ENCODE assay signal across 1 cellular context in the genomic region with DNA sequence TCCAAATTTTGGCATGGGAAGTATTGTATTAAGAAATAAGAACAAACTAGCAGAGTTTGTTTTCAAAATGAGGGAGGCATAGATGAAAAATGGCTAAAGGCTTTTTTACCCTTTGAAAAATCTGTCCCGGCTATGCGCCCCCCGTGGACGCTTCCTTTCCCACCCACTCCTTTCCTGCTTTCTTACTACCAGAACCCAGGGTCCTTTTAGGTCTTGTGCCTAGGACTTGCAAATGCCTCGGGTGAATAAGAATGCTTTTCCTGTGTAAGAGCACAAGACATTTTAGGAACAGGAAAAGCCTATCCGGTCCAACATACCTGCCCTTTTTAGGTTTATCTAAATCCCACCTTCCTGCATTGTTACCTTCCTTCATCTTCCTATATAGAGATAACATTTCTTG.
TF ChIP-seq lines count a peak whose summit lies in the region.

No MANE protein-coding gene starts in this region.

TF ChIP-seq in K562, 482 proteins besides CTCF, POLR2A, EP300 and RAD21 (continued from another document):
- TF ChIP-seq, protein P1, sequence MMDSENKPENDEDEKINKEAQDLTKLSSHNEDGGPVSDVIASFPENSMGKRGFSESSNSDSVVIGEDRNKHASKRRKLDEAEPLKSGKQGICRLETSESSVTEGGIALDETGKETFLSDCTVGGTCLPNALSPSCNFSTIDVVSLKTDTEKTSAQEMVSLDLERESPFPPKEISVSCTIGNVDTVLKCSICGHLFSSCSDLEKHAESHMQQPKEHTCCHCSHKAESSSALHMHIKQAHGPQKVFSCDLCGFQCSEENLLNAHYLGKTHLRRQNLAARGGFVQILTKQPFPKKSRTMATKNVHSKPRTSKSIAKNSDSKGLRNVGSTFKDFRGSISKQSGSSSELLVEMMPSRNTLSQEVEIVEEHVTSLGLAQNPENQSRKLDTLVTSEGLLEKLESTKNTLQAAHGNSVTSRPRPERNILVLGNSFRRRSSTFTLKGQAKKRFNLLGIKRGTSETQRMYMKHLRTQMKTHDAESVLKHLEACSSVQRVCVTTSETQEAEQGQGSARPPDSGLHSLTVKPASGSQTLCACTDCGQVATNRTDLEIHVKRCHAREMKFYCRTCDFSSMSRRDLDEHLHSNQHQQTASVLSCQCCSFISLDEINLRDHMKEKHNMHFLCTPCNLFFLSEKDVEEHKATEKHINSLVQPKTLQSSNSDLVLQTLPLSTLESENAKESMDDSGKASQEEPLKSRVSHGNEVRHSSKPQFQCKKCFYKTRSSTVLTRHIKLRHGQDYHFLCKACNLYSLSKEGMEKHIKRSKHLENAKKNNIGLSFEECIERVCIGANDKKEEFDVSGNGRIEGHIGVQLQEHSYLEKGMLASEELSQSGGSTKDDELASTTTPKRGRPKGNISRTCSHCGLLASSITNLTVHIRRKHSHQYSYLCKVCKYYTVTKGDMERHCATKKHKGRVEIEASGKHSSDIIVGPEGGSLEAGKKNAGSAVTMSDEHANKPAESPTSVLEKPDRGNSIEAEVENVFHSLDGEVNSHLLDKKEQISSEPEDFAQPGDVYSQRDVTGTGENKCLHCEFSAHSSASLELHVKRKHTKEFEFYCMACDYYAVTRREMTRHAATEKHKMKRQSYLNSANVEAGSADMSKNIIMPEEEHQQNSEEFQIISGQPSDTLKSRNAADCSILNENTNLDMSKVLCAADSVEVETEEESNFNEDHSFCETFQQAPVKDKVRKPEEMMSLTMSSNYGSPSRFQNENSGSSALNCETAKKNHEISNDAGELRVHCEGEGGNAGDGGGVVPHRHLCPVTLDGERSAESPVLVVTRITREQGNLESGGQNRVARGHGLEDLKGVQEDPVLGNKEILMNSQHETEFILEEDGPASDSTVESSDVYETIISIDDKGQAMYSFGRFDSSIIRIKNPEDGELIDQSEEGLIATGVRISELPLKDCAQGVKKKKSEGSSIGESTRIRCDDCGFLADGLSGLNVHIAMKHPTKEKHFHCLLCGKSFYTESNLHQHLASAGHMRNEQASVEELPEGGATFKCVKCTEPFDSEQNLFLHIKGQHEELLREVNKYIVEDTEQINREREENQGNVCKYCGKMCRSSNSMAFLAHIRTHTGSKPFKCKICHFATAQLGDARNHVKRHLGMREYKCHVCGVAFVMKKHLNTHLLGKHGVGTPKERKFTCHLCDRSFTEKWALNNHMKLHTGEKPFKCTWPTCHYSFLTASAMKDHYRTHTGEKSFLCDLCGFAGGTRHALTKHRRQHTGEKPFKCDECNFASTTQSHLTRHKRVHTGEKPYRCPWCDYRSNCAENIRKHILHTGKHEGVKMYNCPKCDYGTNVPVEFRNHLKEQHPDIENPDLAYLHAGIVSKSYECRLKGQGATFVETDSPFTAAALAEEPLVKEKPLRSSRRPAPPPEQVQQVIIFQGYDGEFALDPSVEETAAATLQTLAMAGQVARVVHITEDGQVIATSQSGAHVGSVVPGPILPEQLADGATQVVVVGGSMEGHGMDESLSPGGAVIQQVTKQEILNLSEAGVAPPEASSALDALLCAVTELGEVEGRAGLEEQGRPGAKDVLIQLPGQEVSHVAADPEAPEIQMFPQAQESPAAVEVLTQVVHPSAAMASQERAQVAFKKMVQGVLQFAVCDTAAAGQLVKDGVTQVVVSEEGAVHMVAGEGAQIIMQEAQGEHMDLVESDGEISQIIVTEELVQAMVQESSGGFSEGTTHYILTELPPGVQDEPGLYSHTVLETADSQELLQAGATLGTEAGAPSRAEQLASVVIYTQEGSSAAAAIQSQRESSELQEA (IDR thresholded peaks at IDR 0.05; ENCODE audit: low read depth) = no peak
- no peak for TF ChIP-seq ZNF584 (CRISPR knock-in tag; IDR thresholded peaks at IDR 0.05; ENCODE audit: low read depth)
- TF ChIP-seq ZNF124 (CRISPR knock-in tag; IDR thresholded peaks at IDR 0.05) = no peak
- TF ChIP-seq, protein P2, sequence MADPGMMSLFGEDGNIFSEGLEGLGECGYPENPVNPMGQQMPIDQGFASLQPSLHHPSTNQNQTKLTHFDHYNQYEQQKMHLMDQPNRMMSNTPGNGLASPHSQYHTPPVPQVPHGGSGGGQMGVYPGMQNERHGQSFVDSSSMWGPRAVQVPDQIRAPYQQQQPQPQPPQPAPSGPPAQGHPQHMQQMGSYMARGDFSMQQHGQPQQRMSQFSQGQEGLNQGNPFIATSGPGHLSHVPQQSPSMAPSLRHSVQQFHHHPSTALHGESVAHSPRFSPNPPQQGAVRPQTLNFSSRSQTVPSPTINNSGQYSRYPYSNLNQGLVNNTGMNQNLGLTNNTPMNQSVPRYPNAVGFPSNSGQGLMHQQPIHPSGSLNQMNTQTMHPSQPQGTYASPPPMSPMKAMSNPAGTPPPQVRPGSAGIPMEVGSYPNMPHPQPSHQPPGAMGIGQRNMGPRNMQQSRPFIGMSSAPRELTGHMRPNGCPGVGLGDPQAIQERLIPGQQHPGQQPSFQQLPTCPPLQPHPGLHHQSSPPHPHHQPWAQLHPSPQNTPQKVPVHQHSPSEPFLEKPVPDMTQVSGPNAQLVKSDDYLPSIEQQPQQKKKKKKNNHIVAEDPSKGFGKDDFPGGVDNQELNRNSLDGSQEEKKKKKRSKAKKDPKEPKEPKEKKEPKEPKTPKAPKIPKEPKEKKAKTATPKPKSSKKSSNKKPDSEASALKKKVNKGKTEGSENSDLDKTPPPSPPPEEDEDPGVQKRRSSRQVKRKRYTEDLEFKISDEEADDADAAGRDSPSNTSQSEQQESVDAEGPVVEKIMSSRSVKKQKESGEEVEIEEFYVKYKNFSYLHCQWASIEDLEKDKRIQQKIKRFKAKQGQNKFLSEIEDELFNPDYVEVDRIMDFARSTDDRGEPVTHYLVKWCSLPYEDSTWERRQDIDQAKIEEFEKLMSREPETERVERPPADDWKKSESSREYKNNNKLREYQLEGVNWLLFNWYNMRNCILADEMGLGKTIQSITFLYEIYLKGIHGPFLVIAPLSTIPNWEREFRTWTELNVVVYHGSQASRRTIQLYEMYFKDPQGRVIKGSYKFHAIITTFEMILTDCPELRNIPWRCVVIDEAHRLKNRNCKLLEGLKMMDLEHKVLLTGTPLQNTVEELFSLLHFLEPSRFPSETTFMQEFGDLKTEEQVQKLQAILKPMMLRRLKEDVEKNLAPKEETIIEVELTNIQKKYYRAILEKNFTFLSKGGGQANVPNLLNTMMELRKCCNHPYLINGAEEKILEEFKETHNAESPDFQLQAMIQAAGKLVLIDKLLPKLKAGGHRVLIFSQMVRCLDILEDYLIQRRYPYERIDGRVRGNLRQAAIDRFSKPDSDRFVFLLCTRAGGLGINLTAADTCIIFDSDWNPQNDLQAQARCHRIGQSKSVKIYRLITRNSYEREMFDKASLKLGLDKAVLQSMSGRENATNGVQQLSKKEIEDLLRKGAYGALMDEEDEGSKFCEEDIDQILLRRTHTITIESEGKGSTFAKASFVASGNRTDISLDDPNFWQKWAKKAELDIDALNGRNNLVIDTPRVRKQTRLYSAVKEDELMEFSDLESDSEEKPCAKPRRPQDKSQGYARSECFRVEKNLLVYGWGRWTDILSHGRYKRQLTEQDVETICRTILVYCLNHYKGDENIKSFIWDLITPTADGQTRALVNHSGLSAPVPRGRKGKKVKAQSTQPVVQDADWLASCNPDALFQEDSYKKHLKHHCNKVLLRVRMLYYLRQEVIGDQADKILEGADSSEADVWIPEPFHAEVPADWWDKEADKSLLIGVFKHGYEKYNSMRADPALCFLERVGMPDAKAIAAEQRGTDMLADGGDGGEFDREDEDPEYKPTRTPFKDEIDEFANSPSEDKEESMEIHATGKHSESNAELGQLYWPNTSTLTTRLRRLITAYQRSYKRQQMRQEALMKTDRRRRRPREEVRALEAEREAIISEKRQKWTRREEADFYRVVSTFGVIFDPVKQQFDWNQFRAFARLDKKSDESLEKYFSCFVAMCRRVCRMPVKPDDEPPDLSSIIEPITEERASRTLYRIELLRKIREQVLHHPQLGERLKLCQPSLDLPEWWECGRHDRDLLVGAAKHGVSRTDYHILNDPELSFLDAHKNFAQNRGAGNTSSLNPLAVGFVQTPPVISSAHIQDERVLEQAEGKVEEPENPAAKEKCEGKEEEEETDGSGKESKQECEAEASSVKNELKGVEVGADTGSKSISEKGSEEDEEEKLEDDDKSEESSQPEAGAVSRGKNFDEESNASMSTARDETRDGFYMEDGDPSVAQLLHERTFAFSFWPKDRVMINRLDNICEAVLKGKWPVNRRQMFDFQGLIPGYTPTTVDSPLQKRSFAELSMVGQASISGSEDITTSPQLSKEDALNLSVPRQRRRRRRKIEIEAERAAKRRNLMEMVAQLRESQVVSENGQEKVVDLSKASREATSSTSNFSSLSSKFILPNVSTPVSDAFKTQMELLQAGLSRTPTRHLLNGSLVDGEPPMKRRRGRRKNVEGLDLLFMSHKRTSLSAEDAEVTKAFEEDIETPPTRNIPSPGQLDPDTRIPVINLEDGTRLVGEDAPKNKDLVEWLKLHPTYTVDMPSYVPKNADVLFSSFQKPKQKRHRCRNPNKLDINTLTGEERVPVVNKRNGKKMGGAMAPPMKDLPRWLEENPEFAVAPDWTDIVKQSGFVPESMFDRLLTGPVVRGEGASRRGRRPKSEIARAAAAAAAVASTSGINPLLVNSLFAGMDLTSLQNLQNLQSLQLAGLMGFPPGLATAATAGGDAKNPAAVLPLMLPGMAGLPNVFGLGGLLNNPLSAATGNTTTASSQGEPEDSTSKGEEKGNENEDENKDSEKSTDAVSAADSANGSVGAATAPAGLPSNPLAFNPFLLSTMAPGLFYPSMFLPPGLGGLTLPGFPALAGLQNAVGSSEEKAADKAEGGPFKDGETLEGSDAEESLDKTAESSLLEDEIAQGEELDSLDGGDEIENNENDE (IDR thresholded peaks at IDR 0.05; ENCODE audit: low read depth, low read length) = no peak
- TF ChIP-seq FOXM1 (IDR thresholded peaks at IDR 0.05; ENCODE audit: low read depth) = no peak
- no peak for TF ChIP-seq FOXM1 (CRISPR knock-in tag; IDR thresholded peaks at IDR 0.05; ENCODE audit: low read depth)
- TF ChIP-seq SIN3A (IDR thresholded peaks at IDR 0.05; ENCODE audit: borderline replicate concordance in 2 of 2, control insufficient read depth in 1 of 2, low read depth in 2 of 2, low read length in 2 of 2) = no peak
- TF ChIP-seq, protein P3, sequence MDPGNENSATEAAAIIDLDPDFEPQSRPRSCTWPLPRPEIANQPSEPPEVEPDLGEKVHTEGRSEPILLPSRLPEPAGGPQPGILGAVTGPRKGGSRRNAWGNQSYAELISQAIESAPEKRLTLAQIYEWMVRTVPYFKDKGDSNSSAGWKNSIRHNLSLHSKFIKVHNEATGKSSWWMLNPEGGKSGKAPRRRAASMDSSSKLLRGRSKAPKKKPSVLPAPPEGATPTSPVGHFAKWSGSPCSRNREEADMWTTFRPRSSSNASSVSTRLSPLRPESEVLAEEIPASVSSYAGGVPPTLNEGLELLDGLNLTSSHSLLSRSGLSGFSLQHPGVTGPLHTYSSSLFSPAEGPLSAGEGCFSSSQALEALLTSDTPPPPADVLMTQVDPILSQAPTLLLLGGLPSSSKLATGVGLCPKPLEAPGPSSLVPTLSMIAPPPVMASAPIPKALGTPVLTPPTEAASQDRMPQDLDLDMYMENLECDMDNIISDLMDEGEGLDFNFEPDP (CRISPR knock-in tag; IDR thresholded peaks at IDR 0.05) = no peak
- TF ChIP-seq ZNF583 (CRISPR knock-in tag; IDR thresholded peaks at IDR 0.05) = no peak
- TF ChIP-seq ZNF217 (CRISPR knock-in tag; IDR thresholded peaks at IDR 0.05) = no peak
- no peak for TF ChIP-seq MAZ (CRISPR knock-in tag; conservative IDR thresholded peaks at IDR 0.05 in 1 of 2, IDR thresholded peaks at IDR 0.05 in 1 of 2)
